ENCODE assay signal across 1 cellular context in the genomic region with DNA sequence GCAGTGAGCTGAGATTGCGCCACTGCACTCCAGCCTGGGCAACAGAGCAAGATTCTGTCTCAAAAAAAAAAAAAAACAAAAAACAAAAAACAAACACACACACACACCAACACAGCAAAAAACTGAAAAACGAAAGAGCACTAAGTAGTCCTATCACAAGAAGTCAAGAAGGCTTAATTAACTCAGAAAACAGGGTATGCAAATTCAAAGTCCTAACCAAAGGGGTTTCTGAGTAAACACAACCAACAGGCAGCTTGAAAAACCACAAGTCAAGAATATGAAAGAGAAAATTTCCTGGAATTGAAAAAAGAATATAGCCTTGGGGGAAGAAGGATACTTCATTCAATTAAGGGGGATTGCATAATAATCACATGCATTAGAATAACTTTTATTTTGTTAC.
TF ChIP-seq lines count a peak whose summit lies in the region.

No MANE protein-coding gene starts in this region.

TF ChIP-seq in GM12878, 131 proteins besides CTCF, POLR2A, EP300 and RAD21 (continued from another document):
- TF ChIP-seq, protein P1, sequence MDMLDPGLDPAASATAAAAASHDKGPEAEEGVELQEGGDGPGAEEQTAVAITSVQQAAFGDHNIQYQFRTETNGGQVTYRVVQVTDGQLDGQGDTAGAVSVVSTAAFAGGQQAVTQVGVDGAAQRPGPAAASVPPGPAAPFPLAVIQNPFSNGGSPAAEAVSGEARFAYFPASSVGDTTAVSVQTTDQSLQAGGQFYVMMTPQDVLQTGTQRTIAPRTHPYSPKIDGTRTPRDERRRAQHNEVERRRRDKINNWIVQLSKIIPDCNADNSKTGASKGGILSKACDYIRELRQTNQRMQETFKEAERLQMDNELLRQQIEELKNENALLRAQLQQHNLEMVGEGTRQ (IDR thresholded peaks at IDR 0.05; ENCODE audit: borderline replicate concordance, low read depth, low read length): no peak
- TF ChIP-seq BHLHE40 (IDR thresholded peaks at IDR 0.05; ENCODE audit: borderline replicate concordance in 1 of 2, low read depth in 2 of 2, low read length in 1 of 2) (no peak), RUNX3 (IDR thresholded peaks at IDR 0.05; ENCODE audit: low read length) (peak; percentile 70), ZNF622 (IDR thresholded peaks at IDR 0.05) (no peak), IKZF1 (conservative IDR thresholded peaks at IDR 0.05) (0 out of 2 replicates have a peak, but pooled peaks have one; percentile 30), CHD1 (IDR thresholded peaks at IDR 0.05; ENCODE audit: low read depth, low read length) (no peak), EZH2 (IDR thresholded peaks at IDR 0.05; ENCODE audit: borderline replicate concordance, control insufficient read depth, low read depth, low read length) (no peak)
- TF ChIP-seq, protein P2, sequence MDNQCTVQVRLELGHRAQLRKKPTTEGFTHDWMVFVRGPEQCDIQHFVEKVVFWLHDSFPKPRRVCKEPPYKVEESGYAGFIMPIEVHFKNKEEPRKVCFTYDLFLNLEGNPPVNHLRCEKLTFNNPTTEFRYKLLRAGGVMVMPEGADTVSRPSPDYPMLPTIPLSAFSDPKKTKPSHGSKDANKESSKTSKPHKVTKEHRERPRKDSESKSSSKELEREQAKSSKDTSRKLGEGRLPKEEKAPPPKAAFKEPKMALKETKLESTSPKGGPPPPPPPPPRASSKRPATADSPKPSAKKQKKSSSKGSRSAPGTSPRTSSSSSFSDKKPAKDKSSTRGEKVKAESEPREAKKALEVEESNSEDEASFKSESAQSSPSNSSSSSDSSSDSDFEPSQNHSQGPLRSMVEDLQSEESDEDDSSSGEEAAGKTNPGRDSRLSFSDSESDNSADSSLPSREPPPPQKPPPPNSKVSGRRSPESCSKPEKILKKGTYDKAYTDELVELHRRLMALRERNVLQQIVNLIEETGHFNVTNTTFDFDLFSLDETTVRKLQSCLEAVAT (IDR thresholded peaks at IDR 0.05): peak; percentile 84
- TF ChIP-seq, protein P3, sequence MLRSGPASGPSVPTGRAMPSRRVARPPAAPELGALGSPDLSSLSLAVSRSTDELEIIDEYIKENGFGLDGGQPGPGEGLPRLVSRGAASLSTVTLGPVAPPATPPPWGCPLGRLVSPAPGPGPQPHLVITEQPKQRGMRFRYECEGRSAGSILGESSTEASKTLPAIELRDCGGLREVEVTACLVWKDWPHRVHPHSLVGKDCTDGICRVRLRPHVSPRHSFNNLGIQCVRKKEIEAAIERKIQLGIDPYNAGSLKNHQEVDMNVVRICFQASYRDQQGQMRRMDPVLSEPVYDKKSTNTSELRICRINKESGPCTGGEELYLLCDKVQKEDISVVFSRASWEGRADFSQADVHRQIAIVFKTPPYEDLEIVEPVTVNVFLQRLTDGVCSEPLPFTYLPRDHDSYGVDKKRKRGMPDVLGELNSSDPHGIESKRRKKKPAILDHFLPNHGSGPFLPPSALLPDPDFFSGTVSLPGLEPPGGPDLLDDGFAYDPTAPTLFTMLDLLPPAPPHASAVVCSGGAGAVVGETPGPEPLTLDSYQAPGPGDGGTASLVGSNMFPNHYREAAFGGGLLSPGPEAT (IDR thresholded peaks at IDR 0.05; ENCODE audit: low read depth): 0 out of 2 replicates have a peak, but pooled peaks have one; percentile 63
TF ChIP-seq in GM12878: peak in this region for 13.
